Comparison of ENCODE assay signal across 8 cellular contexts in the genomic region with DNA sequence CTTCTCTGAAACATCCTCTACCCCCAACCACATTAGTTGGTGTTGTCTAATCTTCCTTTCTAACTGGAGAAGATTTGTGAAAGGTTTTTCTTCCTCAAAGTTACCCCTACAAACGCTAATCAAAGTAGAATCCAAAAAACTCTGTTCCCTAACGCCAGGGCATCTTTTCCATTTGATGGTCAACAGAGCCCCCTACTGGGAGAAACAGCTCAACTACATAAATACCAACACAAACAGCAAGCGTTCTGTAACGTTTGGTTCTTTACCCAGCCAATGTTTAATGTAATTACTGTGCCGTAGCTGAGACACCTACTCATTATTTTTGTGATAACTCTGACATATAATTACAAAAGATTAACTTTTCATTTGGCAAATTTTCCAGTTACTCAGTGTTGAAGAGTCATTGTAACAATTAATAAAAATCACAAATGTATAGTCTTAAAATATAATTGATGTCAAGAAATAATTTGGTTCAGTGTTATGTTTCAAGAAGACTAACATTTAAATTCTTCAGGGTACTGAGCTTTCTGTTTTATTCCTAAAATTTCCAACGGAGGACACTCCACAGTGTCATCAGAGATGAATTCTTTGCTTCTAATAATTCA.
DNase-seq lines count a peak whose midpoint lies in the region; ATAC-seq and TF ChIP-seq lines count a peak whose summit lies in the region.

No MANE protein-coding gene starts in this region.

- ATAC-seq in GM18907 (IDR thresholded peaks at IDR 0.05; ENCODE audit: unreplicated experiment): peak; percentile 89
- ATAC-seq in HG03378 (IDR thresholded peaks at IDR 0.05; ENCODE audit: unreplicated experiment): peak; percentile 87
- no peak for ATAC-seq in stimulated activated naive CD8-positive, alpha-beta T cell treated with anti-CD3 and anti-CD28 coated beads, Interleukin-15, Interleukin-2, amounts not matched to agents 100 U/mL and 50 U/mL, for 24 hours

- H3K4me3 ChIP-seq in astrocyte of the spinal cord (ENCODE audit: low read depth, low read length): no peak overlapping the region

- DNase-seq in Caki2 (ENCODE audit: low read depth) (peak; percentile 38), NCI-H526 (lab: John Stamatoyannopoulos, UW) (peak; percentile 59 to 83), astrocyte of the spinal cord (ENCODE audit: low read depth, low spot score) (peak; percentile 69), iPS-NIHi11 (ENCODE audit: low spot score) (peak; percentile 72)
- DNase-seq in stimulated activated naive CD8-positive, alpha-beta T cell treated with anti-CD3 and anti-CD28 coated beads, Interleukin-15, Interleukin-2, amounts not matched to agents 100 U/mL and 50 U/mL, for 24 hours: peak; percentile 11
- no peak for DNase-seq in stimulated activated CD4-positive, alpha-beta T cell treated with anti-CD3 and anti-CD28 coated beads, Interleukin-4, amount 100 ng/mL, for 4 hours

- peak; percentile 64 for TF ChIP-seq CTCF in astrocyte of the spinal cord (IDR thresholded peaks at IDR 0.05; ENCODE audit: low read depth, low read length)

- in situ Hi-C loops in Caki2 (cut with HindIII; ENCODE audit: low pct_unique_long_range_greater_than_20kb, low sequenced_read_pairs): no loop called here
- in situ Hi-C loops in astrocyte of the spinal cord (cut with HindIII; ENCODE audit: low sequenced_read_pairs): no loop called here

Comparison
In these comparisons a context has a peak if more than half of its experiments do, and no peak if none do; other contexts are left out.
1. DNase-seq: peak in Caki2 (single experiment), NCI-H526 (2 of 2), astrocyte of the spinal cord (single experiment), iPS-NIHi11 (single experiment) and stimulated activated naive CD8-positive, alpha-beta T cell treated with anti-CD3 and anti-CD28 coated beads, Interleukin-15, Interleukin-2, amounts not matched to agents 100 U/mL and 50 U/mL, for 24 hours (single experiment); none in stimulated activated CD4-positive, alpha-beta T cell treated with anti-CD3 and anti-CD28 coated beads, Interleukin-4, amount 100 ng/mL, for 4 hours (0 of 2).